ENCODE assay signal across 23 cellular contexts in genomic region chr6:111828799-111829198, GRCh38.
"Had no signal": no experiment of that assay in that cellular context is flagged by ENCODE, and none has a peak within 500 bp of the region (broad histone marks: within the 10 kb centered on the region; RNA-seq: fewer than 3 reads in every experiment).

No MANE protein-coding gene starts in this region.

- H3K4me3 ChIP-seq: adrenal gland, ascending aorta, neural progenitor cell, sigmoid colon, upper lobe of left lung had no signal

- H3K4me3 Mint-ChIP-seq: activated T-cell treated with anti-CD3 and anti-CD28 coated beads, Interleukin-2, amount 50 U/mL, for 4 hours; naive thymus-derived CD8-positive, alpha-beta T cell; neural progenitor cell had no signal

- H3K27ac Mint-ChIP-seq: neural progenitor cell had no signal

- ATAC-seq: activated CD4-positive, CD25-positive, alpha-beta regulatory T cell treated with anti-CD3 and anti-CD28 coated beads, Interleukin-2, amount 50 U/mL, for 24 hours; activated T-cell treated with anti-CD3 and anti-CD28 coated beads, Interleukin-2, amount 50 U/mL, for 4 hours; left lobe of liver; naive thymus-derived CD8-positive, alpha-beta T cell had no signal

- H3K27me3 Mint-ChIP-seq: naive thymus-derived CD8-positive, alpha-beta T cell had no signal

- DNase-seq: activated CD4-positive, alpha-beta T cell treated with anti-CD3 and anti-CD28 coated beads, Interleukin-2, amount 50 U/mL, for 1 hour; activated CD8-positive, alpha-beta memory T cell treated with anti-CD3 and anti-CD28 coated beads for 24 hours; activated CD8-positive, alpha-beta memory T cell treated with anti-CD3 and anti-CD28 coated beads, Interleukin-2, amount 50 U/mL, for 4 hours; activated naive CD4-positive, alpha-beta T cell treated with Interleukin-2 at 50 U/mL for 16 hours; activated T-cell treated with anti-CD3 and anti-CD28 coated beads, Interleukin-2, amount 50 U/mL, for 4 hours; adrenal gland; brain microvascular endothelial cell; caudate nucleus; dermis blood vessel endothelial cell; effector CD8-positive, alpha-beta T cell; head of caudate nucleus; kidney; naive thymus-derived CD8-positive, alpha-beta T cell; posterior cingulate gyrus; sigmoid colon; stimulated activated CD4-positive, alpha-beta T cell treated with anti-CD3 and anti-CD28 coated beads, Interleukin-4, amount 100 ng/mL, for 1 hour; stimulated activated naive CD4-positive, alpha-beta T cell; SW 1271; upper lobe of left lung had no signal

- H3K9me3 Mint-ChIP-seq: activated T-cell treated with anti-CD3 and anti-CD28 coated beads, Interleukin-2, amount 50 U/mL, for 4 hours; naive thymus-derived CD8-positive, alpha-beta T cell; neural progenitor cell had no signal
